19 cellular contexts compared by ENCODE assay signal in genomic region chr5:132504746-132505145, GRCh38. TPM values are rescaled to one million over a fixed set of nuclear protein-coding genes. Genes with fewer than 3 reads are reported as not detected.
DNase-seq lines count a peak whose midpoint lies in the region; ATAC-seq and TF ChIP-seq lines count a peak whose summit lies in the region.
"Had no signal": no experiment of that assay in that cellular context is flagged by ENCODE, and none has a peak within 500 bp of the region (broad histone marks: within the 10 kb centered on the region; RNA-seq: fewer than 3 reads in every experiment).

No MANE protein-coding gene starts in this region.

- H3K36me3 ChIP-seq in rectal smooth muscle tissue (ENCODE audit: control insufficient read depth, insufficient read depth, low read length) (no peaks in the 10 kb centered on the region), HAP-1 (replicated peaks) (no peaks in the 10 kb centered on the region)
- H3K36me3 ChIP-seq: BE2C, Peyer's patch, SJCRH30 had no signal

- H3K9me3 ChIP-seq in HAP-1 = no peaks in the 10 kb centered on the region
- H3K9me3 ChIP-seq: BE2C, Peyer's patch, SJCRH30 had no signal

- ATAC-seq in left colon (peak; percentile 48), HG03432 (IDR thresholded peaks at IDR 0.05; ENCODE audit: unreplicated experiment) (no peak)

- H3K27ac ChIP-seq in 22Rv1 = peak overlapping the region; percentile 53
- H3K27ac ChIP-seq in rectal smooth muscle tissue (ENCODE audit: low read depth, low read length) = peak overlapping the region; percentile 17
- H3K27ac ChIP-seq: SJCRH30 had no signal

- H3K9ac ChIP-seq in rectal smooth muscle tissue (ENCODE audit: low read length) = no peak overlapping the region

- in situ Hi-C loops in HAP-1 (cut with MboI; ENCODE audit: low sequenced_read_pairs) = loop anchor here (10.0 kb wide), 2 partner anchors 120 to 230 kb away; no protein-coding TSS in a partner anchor

- H3K27me3 ChIP-seq in rectal smooth muscle tissue (ENCODE audit: control insufficient read depth, insufficient read depth, low read length) = no peaks in the 10 kb centered on the region
- no peaks in the 10 kb centered on the region for H3K27me3 ChIP-seq in HAP-1 (ENCODE audit: low read depth)
- H3K27me3 ChIP-seq: BE2C, Peyer's patch, SJCRH30 had no signal

- DNase-seq in LNCaP clone FGC (ENCODE audit: low read depth) (peak; percentile 86), left colon (no peak), Kasumi-1 (lab: John Stamatoyannopoulos, UW) (no peak), ureter (ENCODE audit: low spot score) (no peak), HAP-1 (ENCODE audit: low spot score in 2 of 2) (no peak)
- DNase-seq: BE2C, DMS79, KBM-7, NCI-H1092 treated with DMSO at 0.1 percent for 48 hours, NCI-H1436 treated with DMSO at 0.1 percent for 48 hours, NCI-H1930, NCI-H2227 treated with DMSO at 0.1 percent for 48 hours, NCI-H510A, NCI-H82, Peyer's patch, SJCRH30 had no signal

- H3K4me3 ChIP-seq in LNCaP clone FGC (ENCODE audit: low read depth, low read length) (no peak overlapping the region), rectal smooth muscle tissue (ENCODE audit: low read length) (no peak overlapping the region), HAP-1 (no peak overlapping the region)
- H3K4me3 ChIP-seq: Peyer's patch, SJCRH30 had no signal

- no peak for TF ChIP-seq CTCF in 22Rv1 (IDR thresholded peaks at IDR 0.05)
- TF ChIP-seq CTCF in LNCaP clone FGC (IDR thresholded peaks at IDR 0.05; ENCODE audit: control insufficient read depth, extremely low read depth, insufficient read depth) = no peak

- H3K4me1 ChIP-seq in rectal smooth muscle tissue (ENCODE audit: control insufficient read depth, insufficient read depth, low read length) = peaks cover 5% of the 10 kb centered on the region
- H3K4me1 ChIP-seq in HAP-1 = no peaks in the 10 kb centered on the region; the same call in 1 of the 2 replicates
- H3K4me1 ChIP-seq: BE2C, SJCRH30 had no signal

- intact Hi-C loops in left colon (cut with DNase I, micrococcal nuclease) = no loop called here

RNA-seq across cellular contexts. Expression of gene IRF1, which starts 14.2 kb away (rescaled TPM):
- 100 to 1,000 TPM in 1 of 2 donors, 10 to 100 TPM in 1; 97.7 to 126 TPM for total RNA-seq in left colon
- 40.8 TPM for total RNA-seq in ureter

RNA-seq across cellular contexts. Expression of gene IL5, which starts 38.6 kb away (rescaled TPM):
- total RNA-seq in left colon (not detected), ureter (not detected)
- total RNA-seq: Peyer's patch, SJCRH30 had no signal

RNA-seq across cellular contexts. Expression of gene RAD50, which starts 52.0 kb away (rescaled TPM):
- total RNA-seq in left colon (10 to 100 TPM; 35.9 to 36.3 TPM), ureter (49.5 TPM)
